Comparison of ENCODE assay signal across 21 cellular contexts in genomic region chr6:45447005-45447404, GRCh38.
DNase-seq lines count a peak whose midpoint lies in the region; ATAC-seq and TF ChIP-seq lines count a peak whose summit lies in the region.
"Had no signal": no experiment of that assay in that cellular context is flagged by ENCODE, and none has a peak within 500 bp of the region (broad histone marks: within the 10 kb centered on the region; RNA-seq: fewer than 3 reads in every experiment).

No MANE protein-coding gene starts in this region.

- no peak for TF ChIP-seq RAD21 in SK-N-SH (IDR thresholded peaks at IDR 0.05; ENCODE audit: low read length)

- H3F3A ChIP-seq in SK-N-SH (replicated peaks; ENCODE audit: insufficient read depth) (peaks cover 20% of the 10 kb centered on the region), PC-3 (ENCODE audit: low read length, unreplicated experiment) (no peaks in the 10 kb centered on the region)

- H3K9me2 ChIP-seq in SK-N-SH (no peaks in the 10 kb centered on the region), PC-3 (replicated peaks; ENCODE audit: low read length) (no peaks in the 10 kb centered on the region)

- intact Hi-C loops in PC-3 (cut with micrococcal nuclease) (loop anchor here (5.0 kb wide), 2 partner anchors 160 to 210 kb away; no protein-coding TSS in a partner anchor), right cardiac atrium (cut with DNase I) (no loop called here)

- TF ChIP-seq CTCF in SK-N-SH (IDR thresholded peaks at IDR 0.05) (no peak), PC-3 (conservative IDR thresholded peaks at IDR 0.05; ENCODE audit: low read depth, low read length) (no peak), brain microvascular endothelial cell (IDR thresholded peaks at IDR 0.05; ENCODE audit: low read depth, low read length, missing control alignments) (no peak)

- H3K9me3 ChIP-seq in SK-N-SH (no peaks in the 10 kb centered on the region), PC-3 (ENCODE audit: low read length) (no peaks in the 10 kb centered on the region), skeletal muscle satellite cell (replicated peaks; ENCODE audit: low read length) (no peaks in the 10 kb centered on the region), right cardiac atrium (ENCODE audit: control insufficient read depth, low read length) (no peaks in the 10 kb centered on the region)
- H3K9me3 ChIP-seq: BLaER1, testis had no signal

- in situ Hi-C loops in brain microvascular endothelial cell (cut with HindIII; ENCODE audit: low pct_ligation_motif_present, low sequenced_read_pairs), result loop anchor here (25.0 kb wide), 1 partner anchor 265 kb away; no protein-coding TSS in a partner anchor

- H3K9ac ChIP-seq in SK-N-SH (no peak overlapping the region), PC-3 (ENCODE audit: low read length) (no peak overlapping the region), skeletal muscle satellite cell (ENCODE audit: low read depth, low read length) (peak overlapping the region; percentile 60)
- H3K9ac ChIP-seq: BLaER1, parathyroid adenoma had no signal

- no peaks in the 10 kb centered on the region for H3K79me2 ChIP-seq in SK-N-SH (ENCODE audit: insufficient read depth)
- H3K79me2 ChIP-seq in PC-3 (ENCODE audit: low read length), result peaks cover 19% of the 10 kb centered on the region
- H3K79me2 ChIP-seq: parathyroid adenoma had no signal

- peaks cover 0 to 25% of the 10 kb centered on the region in 2 experiments; a peak in 3 of 4 replicates for H3K4me1 ChIP-seq in SK-N-SH (ENCODE audit: control insufficient read depth in 1 of 2, insufficient read depth in 2 of 2, low read depth in 1 of 2, low read length in 1 of 2)
- peaks cover 48% of the 10 kb centered on the region for H3K4me1 ChIP-seq in PC-3 (ENCODE audit: insufficient read depth, low read length)
- peaks cover 60% of the 10 kb centered on the region for H3K4me1 ChIP-seq in skeletal muscle satellite cell (ENCODE audit: control insufficient read depth, insufficient read depth, low read length)
- H3K4me1 ChIP-seq in right cardiac atrium (ENCODE audit: control insufficient read depth, insufficient read depth, low read length), result peaks cover 3% of the 10 kb centered on the region
- H3K4me1 ChIP-seq: testis had no signal

- CTCF ChIA-PET in SK-N-SH (lab: Yijun Ruan, JAX), result no interaction called here
- CTCF ChIA-PET in PC-3 (lab: Charles Lee), result no interaction called here

- no peak overlapping the region for H3K4me3 ChIP-seq in SK-N-SH (ENCODE audit: low read depth in 2 of 2, low read length in 1 of 2)
- H3K4me3 ChIP-seq in PC-3 (ENCODE audit: low read length), result no peak overlapping the region
- no peak overlapping the region for H3K4me3 ChIP-seq in brain microvascular endothelial cell (ENCODE audit: low read depth, low read length)
- H3K4me3 ChIP-seq in skeletal muscle satellite cell (ENCODE audit: low read length), result no peak overlapping the region
- H3K4me3 ChIP-seq in right cardiac atrium (ENCODE audit: low read length), result no peak overlapping the region
- no peak overlapping the region for H3K4me3 ChIP-seq in H7 (ENCODE audit: insufficient read depth, low read depth, low read length)
- H3K4me3 ChIP-seq: BLaER1, skin epidermis, testis had no signal

- 71% methylated on average over 1 of the region's 1 CpG for WGBS in SK-N-SH (ENCODE audit: low lambda C conversion rate)
- WGBS in right cardiac atrium, result 81% methylated on average over 1 of the region's 1 CpG

- H3K4me2 ChIP-seq in SK-N-SH, result no peak overlapping the region
- peak overlapping the region; percentile 75 for H3K4me2 ChIP-seq in PC-3 (ENCODE audit: low read length)
- peak overlapping the region; percentile 23 for H3K4me2 ChIP-seq in skeletal muscle satellite cell (ENCODE audit: low read length)
- H3K4me2 ChIP-seq: BLaER1 had no signal

- H3K27me3 ChIP-seq in SK-N-SH (ENCODE audit: insufficient read depth) (no peaks in the 10 kb centered on the region), PC-3 (ENCODE audit: low read length) (no peaks in the 10 kb centered on the region), brain microvascular endothelial cell (replicated peaks) (no peaks in the 10 kb centered on the region), skeletal muscle satellite cell (ENCODE audit: control insufficient read depth, insufficient read depth, low read length) (no peaks in the 10 kb centered on the region), right cardiac atrium (ENCODE audit: control insufficient read depth, insufficient read depth) (no peaks in the 10 kb centered on the region), H7 (ENCODE audit: control insufficient read depth, insufficient read depth, low read length) (no peaks in the 10 kb centered on the region)
- H3K27me3 ChIP-seq: BLaER1, testis had no signal

- POLR2A ChIA-PET in SK-N-SH (lab: Yijun Ruan, JAX) (no interaction called here), PC-3 (lab: Charles Lee; ENCODE audit: unreplicated experiment) (no interaction called here)

- H2AFZ ChIP-seq in SK-N-SH (ENCODE audit: low read depth) (no peak overlapping the region), PC-3 (ENCODE audit: low read length) (no peak overlapping the region)
- H2AFZ ChIP-seq: parathyroid adenoma had no signal

- no peaks in the 10 kb centered on the region for H4K20me1 ChIP-seq in SK-N-SH (ENCODE audit: insufficient read depth)
- H4K20me1 ChIP-seq in PC-3 (ENCODE audit: low read length), result no peaks in the 10 kb centered on the region
- H4K20me1 ChIP-seq: BLaER1 had no signal

- H3K36me3 ChIP-seq in SK-N-SH (replicated peaks in 1 of 2; ENCODE audit: control insufficient read depth in 1 of 2, insufficient read depth in 2 of 2, low read length in 1 of 2) (peaks cover 2 to 13% of the 10 kb centered on the region in 2 experiments), PC-3 (ENCODE audit: low read depth, low read length) (peaks cover 26% of the 10 kb centered on the region; the same call in 1 of the 2 replicates), brain microvascular endothelial cell (replicated peaks) (peaks cover 11% of the 10 kb centered on the region), skeletal muscle satellite cell (ENCODE audit: insufficient read depth, low read length) (peaks cover 72% of the 10 kb centered on the region), H7 (replicated peaks; ENCODE audit: control insufficient read depth, insufficient read depth, low read length) (no peaks in the 10 kb centered on the region)
- H3K36me3 ChIP-seq: BLaER1 had no signal

- no peak for TF ChIP-seq EP300 in SK-N-SH (IDR thresholded peaks at IDR 0.05; ENCODE audit: borderline replicate concordance in 1 of 2, low read depth in 1 of 2, low read length in 1 of 2)

- DNase-seq in SK-N-SH, result no peak
- no peak for DNase-seq in PC-3
- DNase-seq in brain microvascular endothelial cell, result no peak
- DNase-seq in right cardiac atrium, result no peak
- DNase-seq in H7, result no peak
- DNase-seq: activated CD4-positive, alpha-beta T cell treated with anti-CD3 and anti-CD28 coated beads for 4 hours; activated gamma-delta T cell treated with Interleukin-2 at 50 U/mL for 16 hours; cerebellar nuclear complex; DMS 273 treated with DMSO at 0.1 percent for 48 hours; effector memory CD4-positive, alpha-beta T cell; NCI-H187 treated with DMSO at 0.1 percent for 48 hours; NCI-H446; SHP77 treated with DMSO at 0.1 percent for 48 hours; T-helper 9 cell; testis had no signal

- H3K27ac ChIP-seq in SK-N-SH (ENCODE audit: low read depth in 2 of 2, low read length in 1 of 2) (peak overlapping the region; percentile 80 to 83; a peak in 2 of 4 replicates), PC-3 (ENCODE audit: low read length) (peak overlapping the region; percentile 90), brain microvascular endothelial cell (peak overlapping the region; percentile 72), right cardiac atrium (ENCODE audit: low read length) (no peak overlapping the region)
- H3K27ac ChIP-seq: BLaER1, parathyroid adenoma, testis had no signal

- no TSS peak for BruUV-seq in PC-3 (replicated peaks; lab: Mats Ljungman, UMichigan)

- no peak for ATAC-seq in SK-N-SH treated with all-trans-retinoic acid at 6 μM for 48 hours
- no peak for ATAC-seq in PC-3
- ATAC-seq in GM21390 (IDR thresholded peaks at IDR 0.05; ENCODE audit: unreplicated experiment), result no peak
- no peak for ATAC-seq in right cardiac atrium

TF ChIP-seq in SK-N-SH, 30 proteins besides CTCF, POLR2A, EP300 and RAD21:
- TF ChIP-seq USF1 (IDR thresholded peaks at IDR 0.05; ENCODE audit: borderline replicate concordance, low read depth) (no peak), EZH2phosphoT487 (IDR thresholded peaks at IDR 0.05; ENCODE audit: borderline replicate concordance, low read depth) (no peak), GATA2 (CRISPR knock-in tag; IDR thresholded peaks at IDR 0.05) (no peak), SMC3 (IDR thresholded peaks at IDR 0.05; ENCODE audit: low read depth, low read length) (no peak), CHD2 (IDR thresholded peaks at IDR 0.05; ENCODE audit: low read length, partially characterized antibody) (no peak)

TF ChIP-seq in SK-N-SH treated with all-trans-retinoic acid at 6 μM for 48 hours, 23 proteins besides CTCF, POLR2A, EP300 and RAD21:
- no peak for TF ChIP-seq BACH2 (CRISPR knock-in tag; IDR thresholded peaks at IDR 0.05; ENCODE audit: borderline replicate concordance)
- TF ChIP-seq ZC3H10 (CRISPR knock-in tag; IDR thresholded peaks at IDR 0.05), result no peak
- TF ChIP-seq CREB5 (CRISPR knock-in tag; IDR thresholded peaks at IDR 0.05; ENCODE audit: low read depth), result no peak
- no peak for TF ChIP-seq OSR1 (CRISPR knock-in tag; IDR thresholded peaks at IDR 0.05)
- no peak for TF ChIP-seq CSDC2 (CRISPR knock-in tag; IDR thresholded peaks at IDR 0.05)
- TF ChIP-seq PPARA (CRISPR knock-in tag; IDR thresholded peaks at IDR 0.05; ENCODE audit: borderline replicate concordance), result no peak
- TF ChIP-seq ZNF70 (CRISPR knock-in tag; IDR thresholded peaks at IDR 0.05), result no peak
